ENCODE assay signal across 8 cellular contexts in the genomic region with DNA sequence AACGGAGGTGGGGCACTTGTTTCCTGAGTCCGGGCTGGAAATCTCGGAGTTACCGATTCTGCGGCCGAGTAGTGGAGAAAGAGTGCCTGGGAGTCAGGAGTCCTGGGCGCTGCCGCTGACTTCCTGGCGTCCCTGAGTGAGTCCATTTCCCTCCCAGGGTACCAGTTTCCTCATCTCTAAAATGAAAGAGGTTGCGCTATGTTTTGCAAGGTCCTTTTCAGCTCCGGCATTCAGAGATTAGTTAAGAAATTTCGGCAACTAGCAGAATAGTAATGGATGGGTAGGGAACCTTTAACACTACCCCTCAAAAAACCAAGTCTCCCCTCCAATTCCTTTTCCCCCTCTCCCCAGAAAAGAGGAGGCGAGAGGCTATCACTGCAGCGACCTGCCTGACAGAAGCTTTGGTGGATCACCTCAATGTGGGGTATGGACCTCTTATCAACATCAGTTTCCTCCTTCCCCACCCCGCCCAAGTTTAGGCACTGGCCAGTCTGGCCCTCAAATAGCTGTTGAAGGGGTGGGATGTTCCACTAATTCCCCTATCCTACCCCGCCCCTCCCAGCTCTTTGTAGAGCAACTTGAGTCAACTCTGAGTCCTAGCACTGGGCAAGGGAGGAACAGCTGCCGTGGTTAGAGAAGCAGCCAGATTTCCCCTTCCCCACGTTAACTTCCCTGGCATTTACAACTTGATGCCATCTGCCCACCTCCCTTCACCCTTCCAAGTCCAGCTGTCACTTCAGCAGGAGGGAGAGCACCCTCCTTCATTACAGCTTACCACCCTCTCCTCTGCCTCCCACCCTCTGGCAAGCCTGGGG. TPM values are rescaled to one million over a fixed set of nuclear protein-coding genes. Genes with fewer than 3 reads are reported as not detected.
DNase-seq lines count a peak whose midpoint lies in the region; ATAC-seq and TF ChIP-seq lines count a peak whose summit lies in the region.

No MANE protein-coding gene starts in this region.

- CTCF ChIA-PET in mammary epithelial cell (lab: Charles Lee; ENCODE audit: low non-redundant PET), result interaction anchor here (0.6 to 0.7 kb wide), 2 partner anchors 35 to 60 kb away, joined by 3 to 7 read pairs; a partner anchor contains a TSS

- H3K4me1 ChIP-seq in mammary epithelial cell (ENCODE audit: insufficient read depth, low read length) (peaks cover 64% of the 10 kb centered on the region), mucosa of stomach (ENCODE audit: control insufficient read depth, insufficient read depth, low read length) (peaks cover 56% of the 10 kb centered on the region)

- no TSS peak for BruUV-seq in mammary epithelial cell (replicated peaks; lab: Mats Ljungman, UMichigan)

- H3K4me2 ChIP-seq in mammary epithelial cell (ENCODE audit: insufficient read depth, low read depth, low read length), result peak overlapping the region; percentile 84

- H3K4me3 ChIP-seq in mammary epithelial cell (replicated peaks in 1 of 3; ENCODE audit: insufficient read depth in 1 of 3, low read depth in 2 of 3, low read length in 3 of 3), result peak overlapping the region; percentile 64 to 82 (median 72)
- H3K4me3 ChIP-seq in mucosa of stomach (ENCODE audit: low read length), result peak overlapping the region; percentile 89

- no peaks in the 10 kb centered on the region for H3K36me3 ChIP-seq in mammary epithelial cell (ENCODE audit: insufficient read depth, low read length)
- H3K36me3 ChIP-seq in mucosa of stomach (ENCODE audit: control insufficient read depth, insufficient read depth, low read length), result no peaks in the 10 kb centered on the region

- no peaks in the 10 kb centered on the region for H4K20me1 ChIP-seq in mammary epithelial cell (ENCODE audit: insufficient read depth, low read length)

- H2AFZ ChIP-seq in mammary epithelial cell (ENCODE audit: low read depth, low read length), result peak overlapping the region; percentile 99

- 25% methylated on average over 9 of the region's 18 CpGs for WGBS in mammary epithelial cell (ENCODE audit: low coverage, missing lambda C conversion rate)

- H3K9me3 ChIP-seq in mammary epithelial cell (replicated peaks; ENCODE audit: insufficient read depth, low read length) (no peaks in the 10 kb centered on the region), mucosa of stomach (ENCODE audit: control insufficient read depth, low read length) (no peaks in the 10 kb centered on the region)

- in situ Hi-C loops in mammary epithelial cell (cut with MboI; ENCODE audit: low sequenced_read_pairs in 2 of 2), result no loop called here

- no peaks in the 10 kb centered on the region for H3K27me3 ChIP-seq in mammary epithelial cell (ENCODE audit: insufficient read depth, low read length)
- H3K27me3 ChIP-seq in mucosa of stomach (ENCODE audit: control insufficient read depth, insufficient read depth, low read length), result peaks cover 5% of the 10 kb centered on the region

- peak; percentile 54 for DNase-seq in DMS53 treated with DMSO at 0.1 percent for 48 hours (lab: John Stamatoyannopoulos, UW; ENCODE audit: unreplicated experiment)
- DNase-seq in DMS53 (lab: John Stamatoyannopoulos, UW), result no peak
- peak; percentile 96 for DNase-seq in NCI-H1694 treated with DMSO at 0.1 percent for 48 hours (lab: John Stamatoyannopoulos, UW)
- no peak for DNase-seq in mammary epithelial cell
- DNase-seq in dermis blood vessel endothelial cell, result no peak

- intact Hi-C loops in mammary epithelial cell (cut with micrococcal nuclease), result no loop called here

- TF ChIP-seq CTCF in mammary epithelial cell (conservative IDR thresholded peaks at IDR 0.05 in 1 of 2, IDR thresholded peaks at IDR 0.05 in 1 of 2; ENCODE audit: extremely low read depth in 1 of 2, insufficient read depth in 1 of 2, low read depth in 1 of 2, low read length in 2 of 2), result no peak

- no peak for ATAC-seq in activated CD4-positive, CD25-positive, alpha-beta regulatory T cell treated with anti-CD3 and anti-CD28 coated beads, Interleukin-2, amount 50 U/mL, for 24 hours
- no peak for ATAC-seq in HG02970 (IDR thresholded peaks at IDR 0.05; ENCODE audit: low FRiP score, unreplicated experiment)

- no peaks in the 10 kb centered on the region for H3K79me2 ChIP-seq in mammary epithelial cell (ENCODE audit: insufficient read depth, low read length)

- H3K9ac ChIP-seq in mammary epithelial cell (ENCODE audit: insufficient read depth, low read length) (peak overlapping the region; percentile 67), mucosa of stomach (ENCODE audit: low read length) (peak overlapping the region; percentile 90)

- peak overlapping the region; percentile 65 for H3K27ac ChIP-seq in mammary epithelial cell (ENCODE audit: insufficient read depth, low read depth, low read length)

- dilution Hi-C loops in mammary epithelial cell (cut with HindIII; ENCODE audit: low sequenced_read_pairs), result loop anchor here (10.0 kb wide), 1 partner anchor 218 kb away; the partner anchor contains the start of gene DGKA

RNA-seq across cellular contexts. Expression of gene BLOC1S1, which starts 0.9 kb away (rescaled TPM):
- total RNA-seq in mammary epithelial cell (10 to 100 TPM; 29.7 to 71.0 TPM), dermis blood vessel endothelial cell (55.8 and 61.2 TPM in 2 replicates)
- polyA plus RNA-seq in mammary epithelial cell, result 123 TPM
- polyA minus RNA-seq in mammary epithelial cell, result 42.0 TPM

RNA-seq across cellular contexts. Expression of gene RDH5, which starts 3.4 kb away (rescaled TPM):
- 1 to 10 TPM; 2.5 to 4.4 TPM for total RNA-seq in mammary epithelial cell
- polyA plus RNA-seq in mammary epithelial cell, result 2.1 TPM
- 3.1 TPM for polyA minus RNA-seq in mammary epithelial cell
- total RNA-seq in dermis blood vessel endothelial cell, result 0.74 and 2.2 TPM in 2 replicates

RNA-seq across cellular contexts. Expression of gene ITGA7, which starts 9.1 kb away (rescaled TPM):
- total RNA-seq in mammary epithelial cell (1 to 10 TPM in 1 of 2 donors, under 1 TPM in 1; 0.33 to 2.1 TPM), dermis blood vessel endothelial cell (0.42 and 0.68 TPM in 2 replicates)
- 0.28 TPM for polyA plus RNA-seq in mammary epithelial cell
- not detected for polyA minus RNA-seq in mammary epithelial cell

RNA-seq across cellular contexts. Expression of gene CD63, which starts 12.0 kb away (rescaled TPM):
- 100 to 1,000 TPM; 552 to 814 TPM for total RNA-seq in mammary epithelial cell
- polyA plus RNA-seq in mammary epithelial cell, result 822 TPM
- polyA minus RNA-seq in mammary epithelial cell, result 467 TPM
- 752 and 1,427 TPM in 2 replicates for total RNA-seq in dermis blood vessel endothelial cell

RNA-seq across cellular contexts. Expression of gene GDF11, which starts 26.1 kb away (rescaled TPM):
- total RNA-seq in mammary epithelial cell (10 to 100 TPM in 1 of 2 donors, 1 to 10 TPM in 1; 2.2 to 11.1 TPM), dermis blood vessel endothelial cell (1.4 and 5.9 TPM in 2 replicates)
- polyA plus RNA-seq in mammary epithelial cell, result 8.1 TPM
- polyA minus RNA-seq in mammary epithelial cell, result 7.4 TPM

Comparison
In these comparisons a context has a peak if more than half of its experiments do, and no peak if none do; other contexts are left out.
1. DNase-seq: peak in DMS53 treated with DMSO at 0.1 percent for 48 hours (single experiment) and NCI-H1694 treated with DMSO at 0.1 percent for 48 hours (single experiment); none in DMS53 (single experiment), mammary epithelial cell (single experiment) and dermis blood vessel endothelial cell (single experiment).